1 cellular context compared by ENCODE assay signal in the genomic region with DNA sequence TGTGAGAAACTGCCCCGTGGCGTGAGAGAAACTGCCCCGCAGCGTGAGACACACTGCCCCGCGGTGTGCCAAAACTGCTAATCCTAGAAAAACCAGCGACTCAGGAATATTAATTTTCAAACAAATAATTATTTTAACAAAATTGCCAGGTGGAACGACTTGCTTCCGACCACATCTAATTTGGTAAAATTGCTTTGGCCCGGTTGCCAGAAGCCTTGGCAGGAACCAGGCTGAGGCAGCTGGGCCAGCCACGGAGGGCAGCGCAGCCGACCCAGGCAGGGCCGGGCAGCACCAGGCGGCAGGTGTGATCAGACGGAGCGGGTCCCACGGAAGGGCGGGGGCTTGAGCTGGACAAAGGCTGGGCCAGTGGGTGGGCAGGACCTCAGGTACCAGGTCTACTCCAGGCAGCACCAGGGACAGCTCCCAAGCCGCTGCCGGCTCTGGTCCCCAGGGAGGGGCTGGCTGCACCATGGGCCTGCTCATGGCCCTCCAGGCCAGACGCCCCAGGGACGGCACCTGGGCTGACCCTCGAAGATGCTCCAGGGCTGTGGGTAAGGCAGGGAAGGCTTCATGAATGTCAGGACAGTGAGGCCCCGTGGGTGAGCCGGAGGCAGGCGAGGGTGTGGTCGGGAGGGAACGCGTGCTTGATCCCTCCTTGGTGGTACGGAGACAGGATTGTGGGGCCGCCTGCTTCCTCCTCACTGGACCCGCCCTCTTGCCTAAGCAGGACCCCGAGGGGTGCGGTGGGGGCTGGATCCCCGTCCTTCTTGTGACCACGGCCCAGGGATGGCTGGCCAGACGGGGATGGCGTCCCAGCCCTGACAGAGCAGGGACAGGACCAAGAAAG.
A peak's percentile ranks its signal among the peaks of the same experiment; 100 is the strongest.
TF ChIP-seq lines count a peak whose summit lies in the region.

No MANE protein-coding gene starts in this region.

TF ChIP-seq in WTC11, 78 proteins besides CTCF, POLR2A, EP300 and RAD21 (continued from another document):
- TF ChIP-seq E2F4 (CRISPR knock-in tag; IDR thresholded peaks at IDR 0.05; ENCODE audit: borderline replicate concordance, low read depth) (peak; percentile 43; the same call in 1 of the 2 replicates), SMAD3 (CRISPR knock-in tag; IDR thresholded peaks at IDR 0.05; ENCODE audit: borderline replicate concordance) (peak; percentile 71; the same call in 1 of the 2 replicates), JUN (CRISPR knock-in tag; IDR thresholded peaks at IDR 0.05) (peak; percentile 46; the same call in 1 of the 2 replicates)
- TF ChIP-seq, protein P1, sequence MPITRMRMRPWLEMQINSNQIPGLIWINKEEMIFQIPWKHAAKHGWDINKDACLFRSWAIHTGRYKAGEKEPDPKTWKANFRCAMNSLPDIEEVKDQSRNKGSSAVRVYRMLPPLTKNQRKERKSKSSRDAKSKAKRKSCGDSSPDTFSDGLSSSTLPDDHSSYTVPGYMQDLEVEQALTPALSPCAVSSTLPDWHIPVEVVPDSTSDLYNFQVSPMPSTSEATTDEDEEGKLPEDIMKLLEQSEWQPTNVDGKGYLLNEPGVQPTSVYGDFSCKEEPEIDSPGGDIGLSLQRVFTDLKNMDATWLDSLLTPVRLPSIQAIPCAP (CRISPR knock-in tag; IDR thresholded peaks at IDR 0.05): peak; percentile 57; the same call in 1 of the 2 replicates
